ENCODE assay signal across 17 cellular contexts in genomic region chr3:7074217-7074616, GRCh38.
DNase-seq lines count a peak whose midpoint lies in the region; ATAC-seq and TF ChIP-seq lines count a peak whose summit lies in the region.
"Had no signal": no experiment of that assay in that cellular context is flagged by ENCODE, and none has a peak within 500 bp of the region (broad histone marks: within the 10 kb centered on the region; RNA-seq: fewer than 3 reads in every experiment).

No MANE protein-coding gene starts in this region.

- H3K27me3 Mint-ChIP-seq in glutamatergic neuron (ENCODE audit: unreplicated experiment) (peaks cover 7% of the 10 kb centered on the region), progenitor cell of endocrine pancreas (no peaks in the 10 kb centered on the region)
- H3K27me3 Mint-ChIP-seq: CD4-positive, alpha-beta T cell had no signal

- peaks cover 10% of the 10 kb centered on the region for H3K9me3 Mint-ChIP-seq in glutamatergic neuron (ENCODE audit: unreplicated experiment)
- H3K9me3 Mint-ChIP-seq in progenitor cell of endocrine pancreas (ENCODE audit: low read depth) = no peaks in the 10 kb centered on the region

- H3K27ac Mint-ChIP-seq in glutamatergic neuron (ENCODE audit: unreplicated experiment) (no peak overlapping the region), progenitor cell of endocrine pancreas (no peak overlapping the region)
- H3K27ac Mint-ChIP-seq: CD4-positive, alpha-beta T cell had no signal

- peak; percentile 38 for TF ChIP-seq CTCF in glutamatergic neuron (IDR thresholded peaks at IDR 0.05; ENCODE audit: partially characterized antibody, unreplicated experiment)
- peak; percentile 19 for TF ChIP-seq CTCF in progenitor cell of endocrine pancreas (IDR thresholded peaks at IDR 0.05; ENCODE audit: unreplicated experiment)

- H3K4me3 Mint-ChIP-seq in glutamatergic neuron (ENCODE audit: unreplicated experiment) = no peak overlapping the region
- H3K4me3 Mint-ChIP-seq in progenitor cell of endocrine pancreas (ENCODE audit: low read depth) = no peak overlapping the region
- H3K4me3 Mint-ChIP-seq: CD4-positive, alpha-beta T cell had no signal

- H3K36me3 Mint-ChIP-seq in glutamatergic neuron (ENCODE audit: unreplicated experiment) = no peaks in the 10 kb centered on the region
- H3K36me3 Mint-ChIP-seq in progenitor cell of endocrine pancreas (ENCODE audit: insufficient read depth) = no peaks in the 10 kb centered on the region

- peak; percentile 8 to 10 for DNase-seq in Kasumi-1 (lab: John Stamatoyannopoulos, UW)
- peak; percentile 11 for DNase-seq in OCI-M1 (lab: John Stamatoyannopoulos, UW)
- no peak for DNase-seq in glutamatergic neuron
- no peak for DNase-seq in progenitor cell of endocrine pancreas (ENCODE audit: low spot score, unreplicated experiment)
- DNase-seq in stimulated activated naive CD8-positive, alpha-beta T cell treated with anti-CD3 and anti-CD28 coated beads, Interleukin-15, Interleukin-2, amounts not matched to agents 100 U/mL and 50 U/mL, for 24 hours = no peak
- no peak for DNase-seq in stimulated activated CD4-positive, alpha-beta T cell treated with anti-CD3 and anti-CD28 coated beads, Interleukin-15, amount 100 ng/mL, for 24 hours
- no peak for DNase-seq in LoVo (ENCODE audit: low spot score)
- DNase-seq: ACHN; CD4-positive, alpha-beta T cell; COR-L47; DMS 273 treated with DMSO at 0.1 percent for 48 hours; DMS79 treated with DMSO at 0.1 percent for 48 hours; GOT3; IMR-90; NCI-H1694 treated with DMSO at 0.1 percent for 48 hours; NCI-H2081 treated with DMSO at 0.1 percent for 48 hours; Right ventricle myocardium superior had no signal

- ATAC-seq in stimulated activated naive CD8-positive, alpha-beta T cell treated with anti-CD3 and anti-CD28 coated beads, Interleukin-15, Interleukin-2, amounts not matched to agents 100 U/mL and 50 U/mL, for 24 hours = no peak

- peaks cover 12% of the 10 kb centered on the region for H3K4me1 Mint-ChIP-seq in glutamatergic neuron (ENCODE audit: low read depth, unreplicated experiment)
- H3K4me1 Mint-ChIP-seq in progenitor cell of endocrine pancreas (ENCODE audit: low read depth) = no peaks in the 10 kb centered on the region

Comparison
In these comparisons a context has a peak if more than half of its experiments do, and no peak if none do; other contexts are left out.
1. DNase-seq: peak in Kasumi-1 (2 of 2) and OCI-M1 (single experiment); none in glutamatergic neuron (single experiment), progenitor cell of endocrine pancreas (single experiment), stimulated activated naive CD8-positive, alpha-beta T cell treated with anti-CD3 and anti-CD28 coated beads, Interleukin-15, Interleukin-2, amounts not matched to agents 100 U/mL and 50 U/mL, for 24 hours (single experiment), stimulated activated CD4-positive, alpha-beta T cell treated with anti-CD3 and anti-CD28 coated beads, Interleukin-15, amount 100 ng/mL, for 24 hours (single experiment) and LoVo (single experiment).